ENCODE assay signal across 13 cellular contexts in genomic region chr5:126987271-126987899, GRCh38. TPM values are rescaled to one million over a fixed set of nuclear protein-coding genes. Genes with fewer than 3 reads are reported as not detected.
DNase-seq lines count a peak whose midpoint lies in the region; ATAC-seq and TF ChIP-seq lines count a peak whose summit lies in the region.
"Had no signal": no experiment of that assay in that cellular context is flagged by ENCODE, and none has a peak within 500 bp of the region (broad histone marks: within the 10 kb centered on the region; RNA-seq: fewer than 3 reads in every experiment).

No MANE protein-coding gene starts in this region.

- H3K9me3 Mint-ChIP-seq in activated CD4-positive, alpha-beta T cell treated with anti-CD3 and anti-CD28 coated beads, Interleukin-2, amount 10 ng/mL, durations not matched to agents 7 days and 5 days: peaks cover 3% of the 10 kb centered on the region
- peaks cover 0 to 5% (median 0%) of the 10 kb centered on the region in 7 donors for H3K9me3 Mint-ChIP-seq in naive B cell
- no peaks in the 10 kb centered on the region; the same call in 1 of the 2 replicates for H3K9me3 Mint-ChIP-seq in HFFc6

- no peaks in the 10 kb centered on the region for H3K27me3 ChIP-seq in OCI-LY3 (ENCODE audit: low read depth, low read length)

- H3K4me2 ChIP-seq in OCI-LY3 (ENCODE audit: low read length): peak overlapping the region; percentile 61

- H4K20me1 ChIP-seq in OCI-LY3 (ENCODE audit: insufficient read depth, low read length): no peaks in the 10 kb centered on the region

- H3K4me3 ChIP-seq in OCI-LY3 (ENCODE audit: low read length): peak overlapping the region; percentile 67
- H3K4me3 ChIP-seq: mucosa of descending colon, thoracic aorta had no signal

- TF ChIP-seq CTCF in OCI-LY3 (IDR thresholded peaks at IDR 0.05; ENCODE audit: low read depth, low read length): no peak
- TF ChIP-seq CTCF in HFFc6 (IDR thresholded peaks at IDR 0.05): no peak

- H3K9me3 ChIP-seq in OCI-LY3 (ENCODE audit: insufficient read depth, low read length): no peaks in the 10 kb centered on the region
- H3K9me3 ChIP-seq: mucosa of descending colon, thoracic aorta had no signal

- H2AFZ ChIP-seq in OCI-LY3 (ENCODE audit: low read depth, low read length): no peak overlapping the region; the same call in 1 of the 2 replicates

- peaks cover 19% of the 10 kb centered on the region for H3K4me1 Mint-ChIP-seq in activated CD4-positive, alpha-beta T cell treated with anti-CD3 and anti-CD28 coated beads, Interleukin-2, amount 10 ng/mL, durations not matched to agents 7 days and 5 days
- H3K4me1 Mint-ChIP-seq in naive B cell (peaks cover 67 to 92% (median 73%) of the 10 kb centered on the region in 3 donors), HFFc6 (ENCODE audit: low read depth) (peaks cover 41% of the 10 kb centered on the region)

- H3K4me3 Mint-ChIP-seq in activated CD4-positive, alpha-beta T cell treated with anti-CD3 and anti-CD28 coated beads, Interleukin-2, amount 10 ng/mL, durations not matched to agents 7 days and 5 days: no peak overlapping the region
- H3K4me3 Mint-ChIP-seq in naive B cell: peak overlapping the region; percentile 72 to 94 (median 88)
- H3K4me3 Mint-ChIP-seq in HFFc6: no peak overlapping the region

- H3K36me3 Mint-ChIP-seq in activated CD4-positive, alpha-beta T cell treated with anti-CD3 and anti-CD28 coated beads, Interleukin-2, amount 10 ng/mL, durations not matched to agents 7 days and 5 days (ENCODE audit: low read depth): peaks cover 12% of the 10 kb centered on the region
- H3K36me3 Mint-ChIP-seq in naive B cell: peaks cover 11% of the 10 kb centered on the region in 2 donors
- H3K36me3 Mint-ChIP-seq in HFFc6 (ENCODE audit: low read depth): peaks cover 11% of the 10 kb centered on the region

- no peaks in the 10 kb centered on the region for H3K27me3 Mint-ChIP-seq in activated CD4-positive, alpha-beta T cell treated with anti-CD3 and anti-CD28 coated beads, Interleukin-2, amount 10 ng/mL, durations not matched to agents 7 days and 5 days
- H3K27me3 Mint-ChIP-seq in naive B cell: no peaks in the 10 kb centered on the region
- H3K27me3 Mint-ChIP-seq in HFFc6 (ENCODE audit: insufficient read depth): 0 out of 2 replicates have a peak, but pooled peaks cover 1% of the 10 kb centered on the region

- CTCF ChIA-PET in activated CD4-positive, alpha-beta T cell treated with anti-CD3 and anti-CD28 coated beads, Interleukin-2, amount 10 ng/mL, durations not matched to agents 7 days and 5 days (lab: Charles Lee): no interaction called here

- DNase-seq in activated CD4-positive, alpha-beta T cell treated with anti-CD3 and anti-CD28 coated beads, Interleukin-2, amount 10 ng/mL, durations not matched to agents 7 days and 5 days: no peak
- DNase-seq in activated CD4-positive, alpha-beta T cell treated with anti-CD3 and anti-CD28 coated beads for 1 hour: no peak
- DNase-seq in naive B cell (peak; percentile 20), SKM-1 treated with dmso at 0.1 percent for 144 hours (lab: John Stamatoyannopoulos, UW; ENCODE audit: unreplicated experiment) (no peak), HFFc6 (no peak)
- DNase-seq: glutamatergic neuron, mucosa of descending colon, NCI-H187, NCI-H524 had no signal

- H3K27ac Mint-ChIP-seq in activated CD4-positive, alpha-beta T cell treated with anti-CD3 and anti-CD28 coated beads, Interleukin-2, amount 10 ng/mL, durations not matched to agents 7 days and 5 days: peak overlapping the region; percentile 85
- H3K27ac Mint-ChIP-seq in naive B cell: peak overlapping the region; percentile 94 to 99 (median 96)
- H3K27ac Mint-ChIP-seq in HFFc6: no peak overlapping the region

- peak overlapping the region; percentile 96 for H3K27ac ChIP-seq in OCI-LY3 (ENCODE audit: low read length)
- H3K27ac ChIP-seq: thoracic aorta had no signal

- POLR2A ChIA-PET in activated CD4-positive, alpha-beta T cell treated with anti-CD3 and anti-CD28 coated beads, Interleukin-2, amount 10 ng/mL, durations not matched to agents 7 days and 5 days (lab: Charles Lee): no interaction called here

- no peaks in the 10 kb centered on the region for H3K36me3 ChIP-seq in OCI-LY3 (replicated peaks; ENCODE audit: low read depth, low read length)
- H3K36me3 ChIP-seq: thoracic aorta had no signal

- peak overlapping the region; percentile 72 for H3K9ac ChIP-seq in OCI-LY3 (ENCODE audit: low read length)

- H3K79me2 ChIP-seq in OCI-LY3 (ENCODE audit: low read length): peaks cover 15% of the 10 kb centered on the region; the same call in 1 of the 2 replicates

- ATAC-seq in GM21360 (IDR thresholded peaks at IDR 0.05; ENCODE audit: unreplicated experiment) (peak; percentile 7), naive B cell (ENCODE audit: low read depth in 2 of 2) (no peak), HG03135 (IDR thresholded peaks at IDR 0.05; ENCODE audit: unreplicated experiment) (no peak)

- H3K4me1 ChIP-seq in OCI-LY3 (ENCODE audit: low read length): peaks cover 35% of the 10 kb centered on the region

RNA-seq across cellular contexts. Expression of gene MARCHF3, which starts 43.0 kb away (rescaled TPM):
- total RNA-seq in activated CD4-positive, alpha-beta T cell treated with anti-CD3 and anti-CD28 coated beads, Interleukin-2, amount 10 ng/mL, durations not matched to agents 7 days and 5 days: 1 to 10 TPM; 1.1 to 1.5 TPM
- polyA plus RNA-seq in naive B cell (ENCODE audit: low read depth in 6 of 6): 10 to 100 TPM; 63.4 to 81.0 (median 71.7) TPM
- 10 to 100 TPM; 12.3 to 17.8 (median 13.3) TPM for total RNA-seq in HFFc6 (2021; fragmentation: NEBNext Ultra II Directional; extraction: Animal tissue kit (Norgen Biotek cat#: 25700))

Comparison
In these comparisons a context has a peak if more than half of its experiments do, and no peak if none do; other contexts are left out.
1. H3K4me3 Mint-ChIP-seq: peak in naive B cell (8 of 8); none in activated CD4-positive, alpha-beta T cell treated with anti-CD3 and anti-CD28 coated beads, Interleukin-2, amount 10 ng/mL, durations not matched to agents 7 days and 5 days (single experiment) and HFFc6 (single experiment).
2. RNA of gene MARCHF3, which starts 43.0 kb away (total RNA-seq): 12.3 to 17.8 TPM in HFFc6; 1.1 to 1.5 TPM in activated CD4-positive, alpha-beta T cell treated with anti-CD3 and anti-CD28 coated beads, Interleukin-2, amount 10 ng/mL, durations not matched to agents 7 days and 5 days; every median in the first group is over 4 times any median in the second.